Comparison of ENCODE assay signal across 15 cellular contexts in genomic region chr19:19553670-19554069, GRCh38. TPM values are rescaled to one million over a fixed set of nuclear protein-coding genes. Genes with fewer than 3 reads are reported as not detected.
A peak's percentile ranks its signal among the peaks of the same experiment; 100 is the strongest.
DNase-seq lines count a peak whose midpoint lies in the region; ATAC-seq, FAIRE-seq and TF ChIP-seq lines count a peak whose summit lies in the region.
"Had no signal": no experiment of that assay in that cellular context is flagged by ENCODE, and none has a peak within 500 bp of the region (broad histone marks: within the 10 kb centered on the region; RNA-seq: fewer than 3 reads in every experiment).

No MANE protein-coding gene starts in this region.

- no TSS peak for BruUV-seq in K562 (replicated peaks; lab: Mats Ljungman, UMichigan)

- POLR2A ChIA-PET in K562 (lab: Yijun Ruan, JAX): interaction anchor here (0.7 kb wide), 1 partner anchor 21 kb away, joined by 3 read pairs; no protein-coding TSS in a partner anchor

- no peaks in the 10 kb centered on the region for H4K20me1 ChIP-seq in GM23338 (replicated peaks; ENCODE audit: insufficient read depth)
- H4K20me1 ChIP-seq in K562 (replicated peaks; ENCODE audit: control insufficient read depth, insufficient read depth, low read length): 0 out of 2 replicates have a peak, but pooled peaks cover 5% of the 10 kb centered on the region
- H4K20me1 ChIP-seq in neural progenitor cell (ENCODE audit: low read depth): no peaks in the 10 kb centered on the region
- H4K20me1 ChIP-seq: BLaER1 had no signal

- no peaks in the 10 kb centered on the region for H3K9me2 ChIP-seq in GM23338 (ENCODE audit: insufficient read depth)

- H3K27me3 Mint-ChIP-seq in GM23338 (ENCODE audit: insufficient read depth, low read depth, poor library complexity) (peaks cover 11% of the 10 kb centered on the region), neural progenitor cell (ENCODE audit: insufficient read depth, low read depth) (peaks cover 11% of the 10 kb centered on the region), progenitor cell of endocrine pancreas (peaks cover 4% of the 10 kb centered on the region)

- H3K27me3 ChIP-seq in GM23338 (ENCODE audit: insufficient read depth) (no peaks in the 10 kb centered on the region), K562 (ENCODE audit: control insufficient read depth in 2 of 2, insufficient read depth in 2 of 2, low read length in 2 of 2) (peaks cover 2 to 37% of the 10 kb centered on the region in 2 experiments; a peak in 4 of 5 replicates), neural progenitor cell (no peaks in the 10 kb centered on the region)
- H3K27me3 ChIP-seq: BLaER1 had no signal

- H3K36me3 ChIP-seq in GM23338 (ENCODE audit: insufficient read depth) (no peaks in the 10 kb centered on the region), K562 (ENCODE audit: control insufficient read depth, insufficient read depth, low read length) (no peaks in the 10 kb centered on the region), neural progenitor cell (no peaks in the 10 kb centered on the region)
- H3K36me3 ChIP-seq: BLaER1, HAP-1 had no signal

- H3K9me3 Mint-ChIP-seq in GM23338: no peaks in the 10 kb centered on the region; the same call in 1 of the 3 replicates
- no peaks in the 10 kb centered on the region for H3K9me3 Mint-ChIP-seq in neural progenitor cell
- H3K9me3 Mint-ChIP-seq in progenitor cell of endocrine pancreas (ENCODE audit: low read depth): no peaks in the 10 kb centered on the region

- ATAC-seq in GM23338 (no peak), K562 (no peak), GM18517 (IDR thresholded peaks at IDR 0.05; ENCODE audit: unreplicated experiment) (no peak)

- H3K27ac Mint-ChIP-seq in GM23338: no peak overlapping the region
- H3K27ac Mint-ChIP-seq in neural progenitor cell: no peak overlapping the region
- peak overlapping the region; percentile 13 for H3K27ac Mint-ChIP-seq in progenitor cell of endocrine pancreas

- H3K9ac ChIP-seq in K562 (ENCODE audit: insufficient read depth in 1 of 2, low read depth in 2 of 2, low read length in 2 of 2) (no peak overlapping the region), neural progenitor cell (no peak overlapping the region)
- H3K9ac ChIP-seq: BLaER1 had no signal

- in situ Hi-C loops in K562 (cut with MboI): loop anchor here (10.0 kb wide), 1 partner anchor 401 kb away; no protein-coding TSS in a partner anchor

- TF ChIP-seq CTCF in GM23338 (conservative IDR thresholded peaks at IDR 0.05; ENCODE audit: low read depth in 2 of 2) (no peak), K562 (IDR thresholded peaks at IDR 0.05 in 2 of 3, conservative IDR thresholded peaks at IDR 0.05 in 1 of 3; ENCODE audit: insufficient read depth in 2 of 3, low read depth in 1 of 3, low read length in 3 of 3) (no peak), neural progenitor cell (IDR thresholded peaks at IDR 0.05) (no peak), progenitor cell of endocrine pancreas (IDR thresholded peaks at IDR 0.05; ENCODE audit: unreplicated experiment) (no peak)

- H3K9me1 ChIP-seq in K562 (ENCODE audit: control insufficient read depth, insufficient read depth, low read length): no peaks in the 10 kb centered on the region

- no peak for FAIRE-seq in K562 (lab: Jason Lieb, UNC)
- FAIRE-seq: G401.6, GM12891 had no signal

- H3K4me3 Mint-ChIP-seq in GM23338 (no peak overlapping the region), neural progenitor cell (no peak overlapping the region), progenitor cell of endocrine pancreas (ENCODE audit: low read depth) (no peak overlapping the region)
- H3K4me3 Mint-ChIP-seq: CD14-positive monocyte had no signal

- CTCF ChIA-PET in K562 (lab: Yijun Ruan, JAX; ENCODE audit: low intra/inter-chr PET ratio): interaction anchor here (1.3 kb wide), 1 partner anchor 21 kb away, joined by 9 read pairs; no protein-coding TSS in a partner anchor

- H3K4me1 ChIP-seq in GM23338 (ENCODE audit: insufficient read depth) (no peaks in the 10 kb centered on the region), K562 (replicated peaks in 1 of 2; ENCODE audit: control insufficient read depth in 2 of 2, insufficient read depth in 2 of 2, low read length in 2 of 2) (peaks cover 0 to 29% of the 10 kb centered on the region in 2 experiments; a peak in 2 of 5 replicates), neural progenitor cell (no peaks in the 10 kb centered on the region)
- H3K4me1 ChIP-seq: HAP-1 had no signal

- no peak overlapping the region for H3K4me2 ChIP-seq in GM23338
- no peak overlapping the region for H3K4me2 ChIP-seq in K562 (ENCODE audit: insufficient read depth, low read length)
- no peak overlapping the region for H3K4me2 ChIP-seq in neural progenitor cell
- H3K4me2 ChIP-seq: BLaER1 had no signal

- no peaks in the 10 kb centered on the region; the same call in 2 of the 3 replicates for H3K36me3 Mint-ChIP-seq in GM23338 (ENCODE audit: low read depth)
- no peaks in the 10 kb centered on the region for H3K36me3 Mint-ChIP-seq in neural progenitor cell
- H3K36me3 Mint-ChIP-seq in progenitor cell of endocrine pancreas (ENCODE audit: insufficient read depth): no peaks in the 10 kb centered on the region
- H3K36me3 Mint-ChIP-seq: CD14-positive monocyte; CD4-positive, alpha-beta memory T cell had no signal

- H3K4me3 ChIP-seq in GM23338 (no peak overlapping the region), K562 (no peak overlapping the region), neural progenitor cell (no peak overlapping the region)
- H3K4me3 ChIP-seq: BLaER1, HAP-1 had no signal

- TF ChIP-seq POLR2A in K562 (conservative IDR thresholded peaks at IDR 0.05): no peak

- DNase-seq in GM23338 (ENCODE audit: low spot score): no peak
- no peak for DNase-seq in K562 (ENCODE audit: extremely low read depth in 1 of 4, low spot score in 3 of 4)
- no peak for DNase-seq in neural progenitor cell (ENCODE audit: low spot score)
- no peak for DNase-seq in progenitor cell of endocrine pancreas (ENCODE audit: low spot score, unreplicated experiment)
- DNase-seq in T-helper 2 cell: no peak
- DNase-seq in ureter (ENCODE audit: low spot score): no peak

- TF ChIP-seq EP300 in K562 (IDR thresholded peaks at IDR 0.05; ENCODE audit: low read length): no peak

- no peak for TF ChIP-seq RAD21 in K562 (CRISPR knock-in tag; conservative IDR thresholded peaks at IDR 0.05 in 1 of 2, IDR thresholded peaks at IDR 0.05 in 1 of 2)

- no peak overlapping the region for H3K27ac ChIP-seq in GM23338 (ENCODE audit: low read depth)
- no peak overlapping the region for H3K27ac ChIP-seq in K562 (ENCODE audit: extremely low read depth, low read depth, low read length)
- H3K27ac ChIP-seq in neural progenitor cell: no peak overlapping the region
- H3K27ac ChIP-seq: BLaER1, HL-60 had no signal

- H3K79me2 ChIP-seq in GM23338 (replicated peaks; ENCODE audit: insufficient read depth): no peaks in the 10 kb centered on the region
- H3K79me2 ChIP-seq in K562 (ENCODE audit: control insufficient read depth, insufficient read depth, low read length): no peaks in the 10 kb centered on the region
- H3K79me2 ChIP-seq in neural progenitor cell (ENCODE audit: low read depth): no peaks in the 10 kb centered on the region

- H3K9me3 ChIP-seq in K562 (replicated peaks; ENCODE audit: control insufficient read depth, insufficient read depth, low read depth, low read length) (no peaks in the 10 kb centered on the region), neural progenitor cell (ENCODE audit: low read depth) (no peaks in the 10 kb centered on the region)
- H3K9me3 ChIP-seq: BLaER1, HAP-1 had no signal

- 18% methylated on average over 10 of the region's 10 CpGs for WGBS in K562 (ENCODE audit: insufficient coverage, low coverage, missing lambda C conversion rate)

- H2AFZ ChIP-seq in GM23338 (peak overlapping the region; percentile 85; the same call in 1 of the 2 replicates), K562 (ENCODE audit: low read depth, low read length) (no peak overlapping the region), neural progenitor cell (replicated peaks) (peak overlapping the region; percentile 64)

- peaks cover 6% of the 10 kb centered on the region; the same call in 1 of the 3 replicates for H3K4me1 Mint-ChIP-seq in GM23338
- peaks cover 4% of the 10 kb centered on the region for H3K4me1 Mint-ChIP-seq in neural progenitor cell
- H3K4me1 Mint-ChIP-seq in progenitor cell of endocrine pancreas (ENCODE audit: low read depth): no peaks in the 10 kb centered on the region

- intact Hi-C loops in K562 (cut with micrococcal nuclease): loop anchor here (1.0 to 5.0 kb wide), 2 partner anchors 21 to 89 kb away; partner anchors contain the start of gene GMIP

- peaks cover 10% of the 10 kb centered on the region; the same call in 1 of the 2 replicates for H3F3A ChIP-seq in GM23338 (replicated peaks; ENCODE audit: low read depth)
- peaks cover 12% of the 10 kb centered on the region for H3F3A ChIP-seq in neural progenitor cell (ENCODE audit: low read depth)

RNA-seq across cellular contexts. Expression of gene CILP2, which starts 15.6 kb away (rescaled TPM):
- total RNA-seq in GM23338 (2014; rRNA removed; shearing (Covaris generic)): 17.0 and 21.6 TPM in 2 replicates
- polyA plus RNA-seq in GM23338 (2016; fragmentation: Nextera tagmentation; extraction: Ambion mirVana) (4.0 and 5.0 TPM in 2 replicates), K562 (2011; rRNA removed) (0.04 and 0.07 TPM in 2 replicates), K562 (2014; fragmentation: Illumina TruSeq; extraction: Trizol) (0.04 TPM in 2 replicates), K562 (2014; fragmentation: Nextera tagmentation; extraction: Ambion mirVana) (not detected), K562 (2014; rRNA removed) (0.05 and 0.31 TPM in 2 replicates)
- total RNA-seq in K562 (2011; cell fraction: chromatin; rRNA removed; ENCODE audit: low replicate concordance): 0.09 and 0.56 TPM in 2 replicates
- 0.53 and 0.67 TPM in 2 replicates for total RNA-seq in K562 (2011; cell fraction: nucleolus; rRNA removed)
- 0.29 and 0.46 TPM in 2 replicates for total RNA-seq in K562 (2011; cell fraction: nucleoplasm; rRNA removed)
- total RNA-seq in K562 (2014; rRNA removed) (0.23 and 0.33 TPM in 2 replicates), K562 (2014; rRNA removed; fragmentation: Illumina TruSeq; extraction: Trizol) (0.04 TPM in 1 of 2 replicates, not detected in the other), K562 (2015; rRNA removed; fragmentation: Illumina TruSeq; extraction: Trizol) (0.08 and 0.11 TPM in 2 replicates), K562 (2021) (0.29 and 0.35 TPM in 2 replicates), neural progenitor cell (ENCODE audit: low replicate concordance) (1.0 and 3.3 TPM in 2 replicates), progenitor cell of endocrine pancreas (2.4 and 2.6 TPM in 2 replicates), ureter (2.3 TPM)
- 0.01 and 0.67 TPM in 2 replicates for polyA plus RNA-seq in K562 (2011; cell fraction: cytosol; rRNA removed)
- polyA plus RNA-seq in K562 (2011; cell fraction: nucleus; rRNA removed): 0.22 and 0.77 TPM in 2 replicates
- 0.05 and 0.29 TPM in 2 replicates for polyA plus RNA-seq in K562 (2012)
- 0.14 TPM in 1 of 2 replicates, not detected in the other for polyA minus RNA-seq in K562 (2011; rRNA and poly(A)+ RNA removed)
- not detected in 2 replicates for polyA minus RNA-seq in K562 (2011; cell fraction: cytosol; rRNA and poly(A)+ RNA removed)
- polyA minus RNA-seq in K562 (2011; cell fraction: nucleus; rRNA and poly(A)+ RNA removed): 0.22 and 0.27 TPM in 2 replicates
- total RNA-seq: HT1080 had no signal
- polyA plus RNA-seq: CD14-positive monocyte; CD4-positive, alpha-beta memory T cell had no signal

RNA-seq across cellular contexts. Expression of gene YJEFN3, which starts 25.0 kb away (rescaled TPM):
- 0.85 and 3.5 TPM in 2 replicates for total RNA-seq in GM23338 (2014; rRNA removed; shearing (Covaris generic))
- polyA plus RNA-seq in GM23338 (2016; fragmentation: Nextera tagmentation; extraction: Ambion mirVana) (3.7 and 6.5 TPM in 2 replicates), K562 (2011; rRNA removed) (1.0 and 1.6 TPM in 2 replicates), K562 (2014; fragmentation: Illumina TruSeq; extraction: Trizol) (2.9 and 3.8 TPM in 2 replicates), K562 (2014; fragmentation: Nextera tagmentation; extraction: Ambion mirVana) (under 1 TPM in 1 of 2 experiments, not detected in 1; 0.04 TPM), K562 (2014; rRNA removed) (4.8 and 5.8 TPM in 2 replicates)
- 31.5 and 32.8 TPM in 2 replicates for total RNA-seq in K562 (2011; cell fraction: chromatin; rRNA removed; ENCODE audit: low replicate concordance)
- 14.5 and 16.2 TPM in 2 replicates for total RNA-seq in K562 (2011; cell fraction: nucleolus; rRNA removed)
- total RNA-seq in K562 (2011; cell fraction: nucleoplasm; rRNA removed): 22.3 and 39.8 TPM in 2 replicates
- total RNA-seq in K562 (2014; rRNA removed) (1.3 and 1.5 TPM in 2 replicates), K562 (2014; rRNA removed; fragmentation: Illumina TruSeq; extraction: Trizol) (0.86 and 0.98 TPM in 2 replicates), K562 (2015; rRNA removed; fragmentation: Illumina TruSeq; extraction: Trizol) (1.1 TPM in 2 replicates), K562 (2021) (3.6 and 4.8 TPM in 2 replicates), neural progenitor cell (ENCODE audit: low replicate concordance) (2.6 and 5.1 TPM in 2 replicates), progenitor cell of endocrine pancreas (22.6 and 27.6 TPM in 2 replicates), ureter (14.1 TPM)
- 0.86 and 2.6 TPM in 2 replicates for polyA plus RNA-seq in K562 (2011; cell fraction: cytosol; rRNA removed)
- polyA plus RNA-seq in K562 (2011; cell fraction: nucleus; rRNA removed): 12.5 and 30.5 TPM in 2 replicates
- 4.6 and 18.0 TPM in 2 replicates for polyA plus RNA-seq in K562 (2012)
- polyA minus RNA-seq in K562 (2011; rRNA and poly(A)+ RNA removed): 0.81 and 1.1 TPM in 2 replicates
- polyA minus RNA-seq in K562 (2011; cell fraction: cytosol; rRNA and poly(A)+ RNA removed): 0.46 and 1.0 TPM in 2 replicates
- polyA minus RNA-seq in K562 (2011; cell fraction: nucleus; rRNA and poly(A)+ RNA removed): 2.4 and 2.7 TPM in 2 replicates
- polyA plus RNA-seq: CD14-positive monocyte had no signal

RNA-seq across cellular contexts. Expression of gene NDUFA13, which starts 37.6 kb away (rescaled TPM):
- 37.6 and 143 TPM in 2 replicates for total RNA-seq in GM23338 (2014; rRNA removed; shearing (Covaris generic))
- polyA plus RNA-seq in GM23338 (2016; fragmentation: Nextera tagmentation; extraction: Ambion mirVana): 598 and 619 TPM in 2 replicates
- 115 and 283 TPM in 2 replicates for total RNA-seq in K562 (2011; cell fraction: chromatin; rRNA removed; ENCODE audit: low replicate concordance)
- 289 and 359 TPM in 2 replicates for total RNA-seq in K562 (2011; cell fraction: nucleolus; rRNA removed)
- total RNA-seq in K562 (2011; cell fraction: nucleoplasm; rRNA removed): 176 and 255 TPM in 2 replicates
- 386 and 429 TPM in 2 replicates for total RNA-seq in K562 (2014; rRNA removed)
- total RNA-seq in K562 (2014; rRNA removed; fragmentation: Illumina TruSeq; extraction: Trizol): 74.8 and 146 TPM in 2 replicates
- total RNA-seq in K562 (2015; rRNA removed; fragmentation: Illumina TruSeq; extraction: Trizol): 397 and 447 TPM in 2 replicates
- 522 and 559 TPM in 2 replicates for total RNA-seq in K562 (2021)
- polyA plus RNA-seq in K562 (2011; rRNA removed): 340 and 343 TPM in 2 replicates
- polyA plus RNA-seq in K562 (2011; cell fraction: cytosol; rRNA removed): 881 and 1,009 TPM in 2 replicates
- 249 and 320 TPM in 2 replicates for polyA plus RNA-seq in K562 (2011; cell fraction: nucleus; rRNA removed)
- 401 and 675 TPM in 2 replicates for polyA plus RNA-seq in K562 (2012)
- 298 and 395 TPM in 2 replicates for polyA plus RNA-seq in K562 (2014; fragmentation: Illumina TruSeq; extraction: Trizol)
- 100 to 1,000 TPM; 263 to 440 TPM for polyA plus RNA-seq in K562 (2014; fragmentation: Nextera tagmentation; extraction: Ambion mirVana)
- polyA plus RNA-seq in K562 (2014; rRNA removed): 596 and 801 TPM in 2 replicates
- polyA minus RNA-seq in K562 (2011; rRNA and poly(A)+ RNA removed): 72.8 and 113 TPM in 2 replicates
- polyA minus RNA-seq in K562 (2011; cell fraction: cytosol; rRNA and poly(A)+ RNA removed): 98.7 and 142 TPM in 2 replicates
- 52.4 and 62.5 TPM in 2 replicates for polyA minus RNA-seq in K562 (2011; cell fraction: nucleus; rRNA and poly(A)+ RNA removed)
- total RNA-seq in neural progenitor cell (ENCODE audit: low replicate concordance): 78.6 and 108 TPM in 2 replicates
- 346 and 347 TPM in 2 replicates for total RNA-seq in progenitor cell of endocrine pancreas
- total RNA-seq in ureter: 369 TPM

RNA-seq across cellular contexts. Expression of gene TSSK6, which starts 38.3 kb away (rescaled TPM):
- 4.5 and 4.9 TPM in 2 replicates for total RNA-seq in GM23338 (2014; rRNA removed; shearing (Covaris generic))
- polyA plus RNA-seq in GM23338 (2016; fragmentation: Nextera tagmentation; extraction: Ambion mirVana) (0.28 and 0.63 TPM in 2 replicates), K562 (2011; rRNA removed) (0.93 and 1.8 TPM in 2 replicates), K562 (2014; fragmentation: Illumina TruSeq; extraction: Trizol) (0.21 and 0.39 TPM in 2 replicates), K562 (2014; fragmentation: Nextera tagmentation; extraction: Ambion mirVana) (not detected), K562 (2014; rRNA removed) (2.4 and 3.9 TPM in 2 replicates)
- total RNA-seq in K562 (2011; cell fraction: chromatin; rRNA removed; ENCODE audit: low replicate concordance): 1.3 and 7.5 TPM in 2 replicates
- total RNA-seq in K562 (2011; cell fraction: nucleolus; rRNA removed): 14.5 and 15.7 TPM in 2 replicates
- 4.5 TPM in 2 replicates for total RNA-seq in K562 (2011; cell fraction: nucleoplasm; rRNA removed)
- total RNA-seq in K562 (2014; rRNA removed) (2.0 and 2.1 TPM in 2 replicates), K562 (2014; rRNA removed; fragmentation: Illumina TruSeq; extraction: Trizol) (0.22 TPM in 1 of 2 replicates, not detected in the other), K562 (2015; rRNA removed; fragmentation: Illumina TruSeq; extraction: Trizol) (0.76 and 0.90 TPM in 2 replicates), K562 (2021) (2.4 and 2.6 TPM in 2 replicates), neural progenitor cell (ENCODE audit: low replicate concordance) (4.6 and 7.0 TPM in 2 replicates), progenitor cell of endocrine pancreas (2.7 and 3.3 TPM in 2 replicates), ureter (3.4 TPM)
- 2.5 and 7.7 TPM in 2 replicates for polyA plus RNA-seq in K562 (2011; cell fraction: cytosol; rRNA removed)
- 3.6 and 7.5 TPM in 2 replicates for polyA plus RNA-seq in K562 (2011; cell fraction: nucleus; rRNA removed)
- 1.3 and 2.7 TPM in 2 replicates for polyA plus RNA-seq in K562 (2012)
- 0.54 and 0.67 TPM in 2 replicates for polyA minus RNA-seq in K562 (2011; rRNA and poly(A)+ RNA removed)
- polyA minus RNA-seq in K562 (2011; cell fraction: cytosol; rRNA and poly(A)+ RNA removed): 1.4 TPM in 1 of 2 replicates, not detected in the other
- 7.4 and 9.3 TPM in 2 replicates for polyA minus RNA-seq in K562 (2011; cell fraction: nucleus; rRNA and poly(A)+ RNA removed)
